8 cellular contexts compared by ENCODE assay signal in genomic region chr1:225777058-225777582, GRCh38. TPM values are rescaled to one million over a fixed set of nuclear protein-coding genes. Genes with fewer than 3 reads are reported as not detected.
DNase-seq lines count a peak whose midpoint lies in the region; ATAC-seq and TF ChIP-seq lines count a peak whose summit lies in the region.

No MANE protein-coding gene starts in this region.

- H3K4me3 Mint-ChIP-seq in activated T-cell treated with anti-CD3 and anti-CD28 coated beads, Interleukin-2, amount 50 U/mL, for 4 hours, result no peak overlapping the region
- no peak overlapping the region for H3K4me3 Mint-ChIP-seq in activated T-cell treated with anti-CD3 and anti-CD28 coated beads, Interleukin-2, amount 50 U/mL, for 24 hours
- H3K4me3 Mint-ChIP-seq in memory B cell, result no peak overlapping the region

- DNase-seq in activated T-cell treated with anti-CD3 and anti-CD28 coated beads, Interleukin-2, amount 50 U/mL, for 4 hours, result no peak
- no peak for DNase-seq in activated T-cell treated with anti-CD3 and anti-CD28 coated beads, Interleukin-2, amount 50 U/mL, for 24 hours
- no peak for DNase-seq in astrocyte of the spinal cord (ENCODE audit: low read depth, low spot score)
- no peak for DNase-seq in memory B cell (ENCODE audit: low spot score in 2 of 2)
- DNase-seq in T1000 (lab: John Stamatoyannopoulos, UW), result no peak
- no peak for DNase-seq in NCI-H82 (lab: John Stamatoyannopoulos, UW)
- no peak for DNase-seq in activated T-cell treated with anti-CD3 and anti-CD28 coated beads for 4 hours

- in situ Hi-C loops in astrocyte of the spinal cord (cut with HindIII; ENCODE audit: low sequenced_read_pairs), result no loop called here

- ATAC-seq in activated T-cell treated with anti-CD3 and anti-CD28 coated beads, Interleukin-2, amount 50 U/mL, for 4 hours, result peak; percentile 12 to 13
- ATAC-seq in HG03442 (IDR thresholded peaks at IDR 0.05; ENCODE audit: unreplicated experiment), result peak; percentile 5
- ATAC-seq in memory B cell (ENCODE audit: low read depth), result peak; percentile 1

- no peak overlapping the region for H3K27ac Mint-ChIP-seq in activated T-cell treated with anti-CD3 and anti-CD28 coated beads, Interleukin-2, amount 50 U/mL, for 24 hours
- no peak overlapping the region for H3K27ac Mint-ChIP-seq in memory B cell

- peaks cover 27% of the 10 kb centered on the region for H3K4me1 Mint-ChIP-seq in activated T-cell treated with anti-CD3 and anti-CD28 coated beads, Interleukin-2, amount 50 U/mL, for 4 hours (ENCODE audit: low read depth)
- peaks cover 28% of the 10 kb centered on the region for H3K4me1 Mint-ChIP-seq in activated T-cell treated with anti-CD3 and anti-CD28 coated beads, Interleukin-2, amount 50 U/mL, for 24 hours (ENCODE audit: low read depth)
- peaks cover 9% of the 10 kb centered on the region for H3K4me1 Mint-ChIP-seq in memory B cell

- no peaks in the 10 kb centered on the region for H3K27me3 Mint-ChIP-seq in activated T-cell treated with anti-CD3 and anti-CD28 coated beads, Interleukin-2, amount 50 U/mL, for 4 hours (ENCODE audit: low read depth)
- no peaks in the 10 kb centered on the region for H3K27me3 Mint-ChIP-seq in activated T-cell treated with anti-CD3 and anti-CD28 coated beads, Interleukin-2, amount 50 U/mL, for 24 hours
- no peaks in the 10 kb centered on the region for H3K27me3 Mint-ChIP-seq in memory B cell

- H3K4me3 ChIP-seq in astrocyte of the spinal cord (ENCODE audit: low read depth, low read length), result peak overlapping the region; percentile 68

- TF ChIP-seq CTCF in astrocyte of the spinal cord (IDR thresholded peaks at IDR 0.05; ENCODE audit: low read depth, low read length), result no peak

- peaks cover 8% of the 10 kb centered on the region for H3K36me3 Mint-ChIP-seq in activated T-cell treated with anti-CD3 and anti-CD28 coated beads, Interleukin-2, amount 50 U/mL, for 4 hours (ENCODE audit: insufficient read depth)
- peaks cover 26% of the 10 kb centered on the region for H3K36me3 Mint-ChIP-seq in activated T-cell treated with anti-CD3 and anti-CD28 coated beads, Interleukin-2, amount 50 U/mL, for 24 hours (ENCODE audit: low read depth)
- peaks cover 8% of the 10 kb centered on the region for H3K36me3 Mint-ChIP-seq in memory B cell

- no peaks in the 10 kb centered on the region for H3K9me3 Mint-ChIP-seq in activated T-cell treated with anti-CD3 and anti-CD28 coated beads, Interleukin-2, amount 50 U/mL, for 4 hours
- H3K9me3 Mint-ChIP-seq in activated T-cell treated with anti-CD3 and anti-CD28 coated beads, Interleukin-2, amount 50 U/mL, for 24 hours, result peaks cover 2% of the 10 kb centered on the region
- H3K9me3 Mint-ChIP-seq in memory B cell, result no peaks in the 10 kb centered on the region

RNA-seq across cellular contexts. Expression of gene SRP9, which starts 0.5 kb away (rescaled TPM):
- 100 to 1,000 TPM; 261 to 287 (median 273) TPM for total RNA-seq in activated T-cell treated with anti-CD3 and anti-CD28 coated beads, Interleukin-2, amount 50 U/mL, for 4 hours

RNA-seq across cellular contexts. Expression of gene EPHX1, which starts 32.8 kb away (rescaled TPM):
- total RNA-seq in activated T-cell treated with anti-CD3 and anti-CD28 coated beads, Interleukin-2, amount 50 U/mL, for 4 hours, result 1 to 10 TPM; 1.8 to 2.2 (median 1.9) TPM
